Comparison of ENCODE assay signal across 3 cellular contexts in genomic region chr14:61256826-61257468, GRCh38.
A peak's percentile ranks its signal among the peaks of the same experiment; 100 is the strongest.
TF ChIP-seq lines count a peak whose summit lies in the region.

No MANE protein-coding gene starts in this region.

TF ChIP-seq in IMR-90, 13 proteins besides CTCF, POLR2A, EP300 and RAD21:
- TF ChIP-seq MAZ (IDR thresholded peaks at IDR 0.05; ENCODE audit: borderline replicate concordance, low read depth, low read length) (no peak), USF2 (IDR thresholded peaks at IDR 0.05; ENCODE audit: low read depth, low read length) (no peak), MXI1 (IDR thresholded peaks at IDR 0.05; ENCODE audit: borderline replicate concordance, low read depth, low read length) (no peak), RCOR1 (IDR thresholded peaks at IDR 0.05; ENCODE audit: insufficient replicate concordance, low read length) (no peak), SMC3 (IDR thresholded peaks at IDR 0.05; ENCODE audit: low read depth, low read length) (no peak), BHLHE40 (IDR thresholded peaks at IDR 0.05; ENCODE audit: low read depth, low read length) (no peak), CHD1 (IDR thresholded peaks at IDR 0.05; ENCODE audit: low read depth, low read length) (no peak), RFX5 (IDR thresholded peaks at IDR 0.05; ENCODE audit: low read depth, low read length) (no peak), CEBPB (IDR thresholded peaks at IDR 0.05; ENCODE audit: low read depth, low read length) (no peak), ELK1 (IDR thresholded peaks at IDR 0.05; ENCODE audit: borderline replicate concordance, low read depth, low read length) (no peak)

TF ChIP-seq in endothelial cell of umbilical vein, 7 proteins besides CTCF, POLR2A, EP300 and RAD21:
- TF ChIP-seq GATA2 (IDR thresholded peaks at IDR 0.05; ENCODE audit: insufficient read depth, insufficient read length, low read depth, low read length), result no peak
- no peak for TF ChIP-seq EZH2 (IDR thresholded peaks at IDR 0.05; ENCODE audit: borderline replicate concordance, low read depth, low read length, severe bottlenecking)
- TF ChIP-seq FOS (IDR thresholded peaks at IDR 0.05; ENCODE audit: borderline replicate concordance, insufficient read depth, low read length), result no peak
- TF ChIP-seq POLR2AphosphoS5 (IDR thresholded peaks at IDR 0.05; ENCODE audit: insufficient read depth, low read depth, low read length), result peak; percentile 37
- no peak for TF ChIP-seq MYC (IDR thresholded peaks at IDR 0.05; ENCODE audit: low read depth, low read length)
- TF ChIP-seq JUN (IDR thresholded peaks at IDR 0.05; ENCODE audit: borderline replicate concordance, insufficient read depth, insufficient read length, low read depth), result peak; percentile 27
- TF ChIP-seq MAX (IDR thresholded peaks at IDR 0.05; ENCODE audit: insufficient read depth, insufficient read length), result no peak

TF ChIP-seq in neural cell, 6 proteins besides CTCF, POLR2A, EP300 and RAD21:
- TF ChIP-seq SMC3 (conservative IDR thresholded peaks at IDR 0.05; ENCODE audit: poor library complexity), result no peak
- TF ChIP-seq EZH2 (IDR thresholded peaks at IDR 0.05; ENCODE audit: borderline replicate concordance, insufficient read depth, low read length, poor library complexity, severe bottlenecking), result no peak
- TF ChIP-seq MXI1 (conservative IDR thresholded peaks at IDR 0.05; ENCODE audit: poor library complexity, severe bottlenecking), result no peak
- no peak for TF ChIP-seq REST (IDR thresholded peaks at IDR 0.05; ENCODE audit: borderline replicate concordance)
- TF ChIP-seq TAF1 (IDR thresholded peaks at IDR 0.05; ENCODE audit: low read depth), result no peak
- TF ChIP-seq POLR2AphosphoS5 (IDR thresholded peaks at IDR 0.05), result no peak
TF ChIP-seq in neural cell: peak in this region for 0.
